8 cellular contexts compared by ENCODE assay signal in genomic region chr11:128686745-128687177, GRCh38.
DNase-seq lines count a peak whose midpoint lies in the region; ATAC-seq and TF ChIP-seq lines count a peak whose summit lies in the region.

No MANE protein-coding gene starts in this region.

- no peaks in the 10 kb centered on the region for H3K9me3 ChIP-seq in stomach smooth muscle (ENCODE audit: control insufficient read depth in 2 of 2, low read length in 2 of 2)

- H3K27me3 Mint-ChIP-seq in memory B cell: peaks cover 7% of the 10 kb centered on the region

- no peak for TF ChIP-seq CTCF in GM12875 (IDR thresholded peaks at IDR 0.05; ENCODE audit: borderline replicate concordance, insufficient read depth, low read depth, low read length)
- no peak for TF ChIP-seq CTCF in cardiac fibroblast (IDR thresholded peaks at IDR 0.05; ENCODE audit: low read depth, low read length)

- H3K27ac Mint-ChIP-seq in memory B cell: no peak overlapping the region

- H3K9me3 Mint-ChIP-seq in memory B cell: no peaks in the 10 kb centered on the region

- no peaks in the 10 kb centered on the region for H3K36me3 ChIP-seq in stomach smooth muscle (ENCODE audit: control insufficient read depth in 2 of 2, insufficient read depth in 2 of 2, low read length in 2 of 2)

- peaks cover 56 to 81% of the 10 kb centered on the region in 2 donors for H3K27me3 ChIP-seq in stomach smooth muscle (ENCODE audit: control insufficient read depth in 1 of 2, insufficient read depth in 2 of 2, low read length in 2 of 2)

- H3K27ac ChIP-seq in stomach smooth muscle (ENCODE audit: low read length): no peak overlapping the region

- H3K4me3 ChIP-seq in GM12875 (ENCODE audit: low read depth, low read length): peak overlapping the region; percentile 46
- peak overlapping the region; percentile 43 to 54 for H3K4me3 ChIP-seq in cardiac fibroblast (replicated peaks in 1 of 2; ENCODE audit: low read depth in 2 of 2, low read length in 2 of 2)
- H3K4me3 ChIP-seq in stomach smooth muscle (ENCODE audit: low read length in 2 of 2): peak overlapping the region; percentile 23 to 49

- ATAC-seq in HG02623 (IDR thresholded peaks at IDR 0.05; ENCODE audit: unreplicated experiment): peak; percentile 62
- ATAC-seq in memory B cell (ENCODE audit: low read depth): peak; percentile 87
- no peak for ATAC-seq in HG02610 (IDR thresholded peaks at IDR 0.05; ENCODE audit: unreplicated experiment)

- DNase-seq in T-helper 2 cell (peak in 3 of 5 experiments; percentile 41 to 79 (median 45)), cardiac fibroblast (ENCODE audit: low read depth in 2 of 2) (peak; percentile 57 to 69), memory B cell (ENCODE audit: low spot score in 2 of 2) (peak; percentile 44 to 49)
- no peak for DNase-seq in NK-92 treated with Interleukin-12 subunit alpha and Interleukin-12 subunit beta, amount 100 ng/mL, for 24 hours (lab: John Stamatoyannopoulos, UW)

- H3K4me1 Mint-ChIP-seq in memory B cell: peaks cover 25% of the 10 kb centered on the region

- no peak overlapping the region for H3K9ac ChIP-seq in stomach smooth muscle (ENCODE audit: low read length in 2 of 2)

- peak overlapping the region; percentile 82 for H3K4me3 Mint-ChIP-seq in memory B cell

- H3K4me1 ChIP-seq in stomach smooth muscle (ENCODE audit: control insufficient read depth, insufficient read depth, low read length): peaks cover 25% of the 10 kb centered on the region

- no peaks in the 10 kb centered on the region for H3K36me3 Mint-ChIP-seq in memory B cell
